ENCODE assay signal across 14 cellular contexts in genomic region chr11:100970273-100971164, GRCh38.
"Had no signal": no experiment of that assay in that cellular context is flagged by ENCODE, and none has a peak within 500 bp of the region (broad histone marks: within the 10 kb centered on the region; RNA-seq: fewer than 3 reads in every experiment).

No MANE protein-coding gene starts in this region.

- H3K4me1 ChIP-seq: ascending aorta, colonic mucosa, left lung, suprapubic skin, upper lobe of right lung had no signal

- ATAC-seq: left lung; stimulated activated naive CD8-positive, alpha-beta T cell treated with anti-CD3 and anti-CD28 coated beads, Interleukin-15, Interleukin-2, amounts not matched to agents 100 U/mL and 50 U/mL, for 24 hours; upper lobe of right lung had no signal

- H3K9me3 ChIP-seq: colonic mucosa, upper lobe of right lung had no signal

- H3K27ac ChIP-seq: ascending aorta, colonic mucosa, left lung, suprapubic skin, upper lobe of right lung had no signal

- H3K4me3 ChIP-seq: ascending aorta, colonic mucosa, left lung, suprapubic skin, upper lobe of right lung had no signal

- H3K36me3 ChIP-seq: ascending aorta, colonic mucosa, left lung, upper lobe of right lung had no signal

- DNase-seq: activated CD4-positive, alpha-beta memory T cell treated with anti-CD3 and anti-CD28 coated beads for 36 hours; activated naive CD4-positive, alpha-beta T cell; activated T-cell treated with anti-CD3 and anti-CD28 coated beads, Interleukin-2, amount 50 U/mL, for 48 hours; colonic mucosa; effector CD4-positive, alpha-beta T cell; left lung; mesendoderm; stimulated activated CD4-positive, alpha-beta T cell treated with anti-CD3 and anti-CD28 coated beads, Interleukin-4, amount 100 ng/mL, for 1 hour; stimulated activated CD8-positive, alpha-beta memory T cell treated with anti-CD3 and anti-CD28 coated beads, Interleukin-4, amount 100 ng/mL, for 48 hours; stimulated activated naive CD8-positive, alpha-beta T cell treated with anti-CD3 and anti-CD28 coated beads, Interleukin-15, Interleukin-2, amounts not matched to agents 100 U/mL and 50 U/mL, for 24 hours; upper lobe of right lung had no signal

- FAIRE-seq: islet of Langerhans had no signal

- H3K27me3 ChIP-seq: ascending aorta, colonic mucosa, left lung, suprapubic skin, upper lobe of right lung had no signal
